1 cellular context compared by ENCODE assay signal in the genomic region with DNA sequence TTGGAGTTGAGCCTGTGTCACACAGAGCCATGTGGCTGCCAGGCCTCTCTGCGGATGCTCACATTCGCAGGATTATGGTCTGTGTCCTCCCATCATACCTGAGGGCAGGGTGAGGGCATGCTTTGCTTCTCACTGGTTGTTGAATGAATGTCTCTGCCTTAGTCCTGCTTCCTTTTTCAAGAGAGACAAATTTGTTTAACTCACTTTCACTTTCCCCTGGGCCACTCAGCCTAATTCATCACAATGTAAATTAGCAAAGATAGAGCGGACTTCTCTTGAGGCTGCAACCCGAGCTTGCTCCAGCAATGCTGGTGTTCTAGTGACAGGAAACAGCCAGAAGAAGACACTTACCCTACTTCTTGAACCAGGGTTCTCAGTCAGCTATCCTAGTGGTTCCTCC.
TF ChIP-seq lines count a peak whose summit lies in the region.

No MANE protein-coding gene starts in this region.

TF ChIP-seq in H1, 55 proteins besides CTCF, POLR2A, EP300 and RAD21:
- TF ChIP-seq CTBP2 (IDR thresholded peaks at IDR 0.05; ENCODE audit: borderline replicate concordance, insufficient read depth, insufficient read length, low read length) (no peak), SIX5 (IDR thresholded peaks at IDR 0.05; ENCODE audit: low read depth, low read length) (no peak)
